Comparison of ENCODE assay signal across 28 cellular contexts in the genomic region with DNA sequence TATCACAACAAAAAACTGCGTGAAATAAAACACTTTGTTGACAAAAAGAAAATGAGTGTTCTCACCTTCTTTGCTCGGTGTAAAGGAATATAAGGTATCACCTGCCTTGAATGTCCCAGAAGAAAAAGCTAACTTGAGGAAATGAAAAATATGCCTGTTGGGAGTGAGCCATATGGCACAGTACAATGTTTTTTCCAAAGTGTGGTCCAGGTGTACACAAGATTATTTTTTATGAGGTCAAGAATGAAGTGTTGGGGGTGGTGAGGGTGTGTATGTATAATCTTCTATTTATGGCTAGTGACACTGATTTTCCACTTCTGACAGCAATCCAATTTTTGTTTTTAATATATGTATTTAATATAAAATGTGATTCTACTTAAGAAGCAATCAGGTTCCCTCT.
"Had no signal": no experiment of that assay in that cellular context is flagged by ENCODE, and none has a peak within 500 bp of the region (broad histone marks: within the 10 kb centered on the region; RNA-seq: fewer than 3 reads in every experiment).

No MANE protein-coding gene starts in this region.

- ATAC-seq: left cardiac atrium; left lung; lower lobe of right lung; natural killer cell; right cardiac atrium; sciatic nerve; stimulated activated naive B cell treated with anti-CD40 and anti-IgM and Interleukin-4, amounts not matched to agents 10 μg/mL and 1 μg/mL and 100 μg/mL, for 72 hours; stimulated activated naive CD8-positive, alpha-beta T cell treated with anti-CD3 and anti-CD28 coated beads, Interleukin-15, Interleukin-2, amounts not matched to agents 100 U/mL and 50 U/mL, for 24 hours had no signal

- H3K27me3 Mint-ChIP-seq: naive B cell; stimulated activated naive B cell treated with anti-CD40 and anti-IgM and Interleukin-4, amounts not matched to agents 10 μg/mL and 1 μg/mL and 100 μg/mL, for 72 hours had no signal

- H3K4me1 Mint-ChIP-seq: nephron progenitor cell had no signal

- DNase-seq: hippocampal formation; kidney glomerular epithelial cell; left cardiac atrium; left lung; lower lobe of right lung; mammary epithelial cell; mesenchymal stem cell; naive B cell; natural killer cell; nephron progenitor cell; occipital lobe; ovary; posterior cingulate gyrus; retina; right cardiac atrium; stimulated activated CD4-positive, alpha-beta T cell treated with anti-CD3 and anti-CD28 coated beads, Interleukin-12 subunit alpha, Interleukin-12 subunit beta, amount 100 ng/mL, for 4 hours; stimulated activated CD4-positive, alpha-beta T cell treated with anti-CD3 and anti-CD28 coated beads, Interleukin-15, amount 100 ng/mL, for 24 hours; stimulated activated CD4-positive, alpha-beta T cell treated with anti-CD3 and anti-CD28 coated beads, Interleukin-2, amount 100 ng/mL, for 24 hours; stimulated activated CD4-positive, alpha-beta T cell treated with anti-CD3 and anti-CD28 coated beads, Interleukin-4, amount 100 ng/mL, for 1 hour; stimulated activated naive B cell treated with anti-CD40 and anti-IgM and Interleukin-4, amounts not matched to agents 10 μg/mL and 1 μg/mL and 100 μg/mL, for 72 hours; stimulated activated naive CD8-positive, alpha-beta T cell treated with anti-CD3 and anti-CD28 coated beads, Interleukin-15, Interleukin-2, amounts not matched to agents 100 U/mL and 50 U/mL, for 24 hours; stomach; testis; thyroid gland; transverse colon; upper lobe of left lung had no signal

- H3K27ac Mint-ChIP-seq: naive B cell; natural killer cell; nephron progenitor cell; neural progenitor cell; stimulated activated naive B cell treated with anti-CD40 and anti-IgM and Interleukin-4, amounts not matched to agents 10 μg/mL and 1 μg/mL and 100 μg/mL, for 72 hours had no signal

- H3K4me3 Mint-ChIP-seq: naive B cell; natural killer cell; nephron progenitor cell; neural progenitor cell; stimulated activated naive B cell treated with anti-CD40 and anti-IgM and Interleukin-4, amounts not matched to agents 10 μg/mL and 1 μg/mL and 100 μg/mL, for 72 hours had no signal
